ENCODE assay signal across 8 cellular contexts in the genomic region with DNA sequence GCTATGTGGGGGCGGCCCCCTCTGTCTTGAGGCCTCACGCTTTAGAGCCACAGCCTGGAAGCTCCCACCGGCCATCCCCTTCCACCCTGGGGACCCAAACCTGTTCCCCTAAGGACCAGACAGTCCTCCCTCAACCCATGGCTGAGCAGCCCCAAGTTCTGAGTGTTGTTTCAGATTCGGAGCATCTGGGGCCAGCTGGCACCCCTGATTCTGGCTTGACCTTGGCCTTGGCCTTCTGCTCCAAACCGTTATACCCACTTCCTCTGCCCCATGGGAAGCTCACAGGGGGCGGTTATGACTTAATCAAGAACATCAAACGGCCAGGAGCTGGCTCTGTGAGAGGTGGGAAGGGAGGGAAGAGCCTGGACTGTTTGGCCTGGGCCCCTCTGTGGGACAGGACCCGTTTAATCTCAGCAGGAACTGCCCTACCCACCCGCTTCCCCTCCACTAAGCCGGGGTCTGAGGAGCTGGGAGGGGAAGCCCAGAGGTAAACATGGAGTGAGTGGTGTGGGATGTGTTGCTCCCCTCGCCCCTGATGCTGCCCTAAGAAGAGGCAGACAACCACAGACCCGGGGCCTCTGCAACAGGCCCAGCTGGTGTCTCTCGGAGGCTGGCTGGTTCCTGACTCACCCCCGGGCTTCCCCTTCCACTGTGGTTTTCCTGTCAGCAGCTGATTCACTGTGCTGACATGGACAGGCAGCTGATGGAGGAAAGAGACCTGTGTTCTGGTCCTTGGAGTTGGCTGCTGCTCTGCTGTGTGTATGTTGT. TPM values are rescaled to one million over a fixed set of nuclear protein-coding genes. Genes with fewer than 3 reads are reported as not detected.
DNase-seq lines count a peak whose midpoint lies in the region; ATAC-seq and TF ChIP-seq lines count a peak whose summit lies in the region.

No MANE protein-coding gene starts in this region.

- H3K36me3 Mint-ChIP-seq in mesothelial cell of epicardium: no peaks in the 10 kb centered on the region

- H3K9me3 ChIP-seq in esophagus muscularis mucosa (no peaks in the 10 kb centered on the region), parathyroid adenoma (ENCODE audit: control insufficient read depth, low read length) (no peaks in the 10 kb centered on the region), tibial nerve (no peaks in the 10 kb centered on the region)

- H3K79me2 ChIP-seq in parathyroid adenoma: no peaks in the 10 kb centered on the region

- H3K9me3 Mint-ChIP-seq in mesothelial cell of epicardium: no peaks in the 10 kb centered on the region

- no peak for TF ChIP-seq CTCF in GM12864 (IDR thresholded peaks at IDR 0.05; ENCODE audit: low read depth, low read length, missing control alignments)
- TF ChIP-seq CTCF in esophagus muscularis mucosa (IDR thresholded peaks at IDR 0.05): no peak
- no peak for TF ChIP-seq CTCF in parathyroid adenoma (IDR thresholded peaks at IDR 0.05)
- no peak for TF ChIP-seq CTCF in tibial nerve (IDR thresholded peaks at IDR 0.05)
- no peak for TF ChIP-seq CTCF in mesothelial cell of epicardium (IDR thresholded peaks at IDR 0.05; ENCODE audit: unreplicated experiment)

- no peak for TF ChIP-seq POLR2A in esophagus muscularis mucosa (IDR thresholded peaks at IDR 0.05; ENCODE audit: low read depth)
- TF ChIP-seq POLR2A in tibial nerve (IDR thresholded peaks at IDR 0.05): no peak

- ATAC-seq in HG02588 (IDR thresholded peaks at IDR 0.05; ENCODE audit: unreplicated experiment): peak; percentile 42

- no peak overlapping the region for H3K27ac Mint-ChIP-seq in mesothelial cell of epicardium

- peaks cover 17% of the 10 kb centered on the region for H3K4me1 Mint-ChIP-seq in mesothelial cell of epicardium

- H3K4me3 ChIP-seq in GM12864 (ENCODE audit: low read depth, low read length) (peak overlapping the region; percentile 74), esophagus muscularis mucosa (no peak overlapping the region), parathyroid adenoma (ENCODE audit: low read depth, low read length) (no peak overlapping the region), tibial nerve (peak overlapping the region in 1 of 4 donors; percentile 11)

- no peak overlapping the region for H3K4me2 ChIP-seq in parathyroid adenoma (ENCODE audit: low read length)

- no peaks in the 10 kb centered on the region for H3K27me3 Mint-ChIP-seq in mesothelial cell of epicardium (ENCODE audit: low read depth)

- H3K27ac ChIP-seq in esophagus muscularis mucosa (replicated peaks in 1 of 4) (peak overlapping the region; percentile 63 to 77 (median 69)), parathyroid adenoma (peak overlapping the region; percentile 29), tibial nerve (peak overlapping the region in 3 of 4 donors; percentile 66 to 90 (median 76))

- intact Hi-C loops in esophagus muscularis mucosa (cut with DNase I): no loop called here

- H3K4me1 ChIP-seq in esophagus muscularis mucosa (peaks cover 48 to 68% (median 64%) of the 10 kb centered on the region in 4 donors), parathyroid adenoma (peaks cover 7% of the 10 kb centered on the region), tibial nerve (peaks cover 0 to 74% (median 54%) of the 10 kb centered on the region in 4 donors)

- no peak overlapping the region for H2AFZ ChIP-seq in parathyroid adenoma

- H3K9ac ChIP-seq in parathyroid adenoma: no peak overlapping the region

- H3K4me3 Mint-ChIP-seq in mesothelial cell of epicardium: no peak overlapping the region

- no peak for TF ChIP-seq EP300 in esophagus muscularis mucosa (IDR thresholded peaks at IDR 0.05)
- TF ChIP-seq EP300 in tibial nerve (IDR thresholded peaks at IDR 0.05): peak in 1 of 2 donors; percentile 34

- H3K36me3 ChIP-seq in esophagus muscularis mucosa (no peaks in the 10 kb centered on the region), parathyroid adenoma (ENCODE audit: control insufficient read depth, insufficient read depth, low read length) (no peaks in the 10 kb centered on the region), tibial nerve (no peaks in the 10 kb centered on the region)

- 24% methylated on average over 9 of the region's 14 CpGs for WGBS in esophagus muscularis mucosa
- 29 to 35% methylated on average over 14 of the region's 14 CpGs for WGBS in tibial nerve, 2 donors

- DNase-seq in GM12864 (ENCODE audit: low read depth): no peak
- DNase-seq in NOMO-1 (lab: John Stamatoyannopoulos, UW; ENCODE audit: unreplicated experiment in 2 of 2): peak; percentile 79 to 94
- DNase-seq in activated T-cell treated with anti-CD3 and anti-CD28 coated beads for 4 hours: peak; percentile 87
- DNase-seq in esophagus muscularis mucosa (ENCODE audit: extremely low spot score): peak; percentile 94
- DNase-seq in tibial nerve (ENCODE audit: low spot score in 2 of 2): peak; percentile 35 to 59
- DNase-seq in mesothelial cell of epicardium (ENCODE audit: low spot score in 2 of 2, unreplicated experiment in 2 of 2): no peak

- H3K27me3 ChIP-seq in esophagus muscularis mucosa: no peaks in the 10 kb centered on the region
- no peaks in the 10 kb centered on the region for H3K27me3 ChIP-seq in parathyroid adenoma (ENCODE audit: control insufficient read depth, insufficient read depth, low read length)
- no peaks in the 10 kb centered on the region for H3K27me3 ChIP-seq in tibial nerve

RNA-seq across cellular contexts. Expression of a gene that starts 3.4 kb away (rescaled TPM):
- total RNA-seq in esophagus muscularis mucosa (10 to 100 TPM; 11.0 to 20.6 (median 16.3) TPM), tibial nerve (10 to 100 TPM; 27.9 to 49.4 (median 43.4) TPM), mesothelial cell of epicardium (10.6 to 11.8 TPM (median 11.2 TPM) in 3 replicates)

Comparison
In these comparisons a context has a peak if more than half of its experiments do, and no peak if none do; other contexts are left out.
1. DNase-seq: peak in NOMO-1 (2 of 2), activated T-cell treated with anti-CD3 and anti-CD28 coated beads for 4 hours (single experiment), esophagus muscularis mucosa (single experiment) and tibial nerve (2 of 2); none in GM12864 (single experiment) and mesothelial cell of epicardium (0 of 2).
2. Peak in every context shown above with its lines, with median percentiles within 50 percentile points of each other: H3K27ac ChIP-seq.